ENCODE assay signal across 1 cellular context in the genomic region with DNA sequence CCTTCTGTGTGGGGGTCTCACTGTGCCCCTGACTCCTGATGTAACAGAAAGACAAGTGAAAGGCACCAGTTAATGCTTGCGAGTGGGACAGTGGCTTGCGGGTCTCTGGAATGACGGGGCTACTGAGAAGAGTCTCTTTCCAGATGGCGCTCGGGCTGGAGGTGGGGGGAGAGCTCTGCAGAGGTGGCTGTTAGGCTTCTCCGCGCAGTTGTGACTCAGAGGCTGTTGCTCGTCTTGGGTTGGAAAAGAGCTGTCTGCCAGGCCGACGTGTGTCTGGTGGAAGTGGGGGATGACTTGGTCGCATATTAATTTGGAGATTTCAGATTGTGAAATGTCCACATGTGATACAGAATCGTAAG.
A peak's percentile ranks its signal among the peaks of the same experiment; 100 is the strongest.
TF ChIP-seq lines count a peak whose summit lies in the region.

No MANE protein-coding gene starts in this region.

TF ChIP-seq in K562, 482 proteins besides CTCF, POLR2A, EP300 and RAD21:
- TF ChIP-seq, protein P1, sequence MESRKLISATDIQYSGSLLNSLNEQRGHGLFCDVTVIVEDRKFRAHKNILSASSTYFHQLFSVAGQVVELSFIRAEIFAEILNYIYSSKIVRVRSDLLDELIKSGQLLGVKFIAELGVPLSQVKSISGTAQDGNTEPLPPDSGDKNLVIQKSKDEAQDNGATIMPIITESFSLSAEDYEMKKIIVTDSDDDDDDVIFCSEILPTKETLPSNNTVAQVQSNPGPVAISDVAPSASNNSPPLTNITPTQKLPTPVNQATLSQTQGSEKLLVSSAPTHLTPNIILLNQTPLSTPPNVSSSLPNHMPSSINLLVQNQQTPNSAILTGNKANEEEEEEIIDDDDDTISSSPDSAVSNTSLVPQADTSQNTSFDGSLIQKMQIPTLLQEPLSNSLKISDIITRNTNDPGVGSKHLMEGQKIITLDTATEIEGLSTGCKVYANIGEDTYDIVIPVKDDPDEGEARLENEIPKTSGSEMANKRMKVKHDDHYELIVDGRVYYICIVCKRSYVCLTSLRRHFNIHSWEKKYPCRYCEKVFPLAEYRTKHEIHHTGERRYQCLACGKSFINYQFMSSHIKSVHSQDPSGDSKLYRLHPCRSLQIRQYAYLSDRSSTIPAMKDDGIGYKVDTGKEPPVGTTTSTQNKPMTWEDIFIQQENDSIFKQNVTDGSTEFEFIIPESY (CRISPR knock-in tag; IDR thresholded peaks at IDR 0.05) = peak; percentile 87
- no peak for TF ChIP-seq GATA2 (CRISPR knock-in tag; IDR thresholded peaks at IDR 0.05)
